Comparison of ENCODE assay signal across 29 cellular contexts in the genomic region with DNA sequence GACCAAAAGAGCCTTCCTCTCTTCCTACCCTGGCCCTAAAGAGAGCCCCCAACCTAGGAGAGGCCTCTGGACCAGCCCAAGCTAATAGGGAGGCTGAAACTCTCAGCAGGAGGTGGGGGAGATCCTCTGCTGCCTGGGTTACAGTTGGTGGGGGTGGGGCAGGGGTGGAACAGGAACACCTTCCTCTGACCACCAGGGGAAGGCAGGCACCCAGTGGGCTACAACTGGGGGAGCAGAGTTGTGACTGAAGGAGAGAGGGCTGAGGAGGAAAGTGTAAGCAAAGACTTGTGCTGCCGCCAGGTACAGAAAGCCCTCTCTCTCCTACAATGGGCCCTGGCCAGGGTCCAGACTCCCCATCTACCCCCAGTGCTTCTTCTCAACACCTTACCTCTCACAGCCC. TPM values are rescaled to one million over a fixed set of nuclear protein-coding genes. Genes with fewer than 3 reads are reported as not detected.
A peak's percentile ranks its signal among the peaks of the same experiment; 100 is the strongest.
DNase-seq lines count a peak whose midpoint lies in the region; ATAC-seq and FAIRE-seq lines count a peak whose summit lies in the region.
"Had no signal": no experiment of that assay in that cellular context is flagged by ENCODE, and none has a peak within 500 bp of the region (broad histone marks: within the 10 kb centered on the region; RNA-seq: fewer than 3 reads in every experiment).

No MANE protein-coding gene starts in this region.

- no peaks in the 10 kb centered on the region for H3K27me3 ChIP-seq in muscle layer of duodenum (ENCODE audit: low read depth, low read length)
- H3K27me3 ChIP-seq: BE2C, neural progenitor cell, uterus had no signal

- peak; percentile 66 for FAIRE-seq in HTR-8/SVneo (lab: Jason Lieb, UNC)
- FAIRE-seq: small intestine, TTC549 had no signal

- H3K4me3 ChIP-seq in muscle layer of duodenum (ENCODE audit: low read depth in 1 of 2, low read length in 2 of 2) = peak overlapping the region in 1 of 2 donors; percentile 40
- H3K4me3 ChIP-seq: neural progenitor cell, prostate gland, uterus had no signal

- no peaks in the 10 kb centered on the region for H3K9me3 Mint-ChIP-seq in activated CD4-positive, alpha-beta T cell treated with anti-CD3 and anti-CD28 coated beads for 36 hours (ENCODE audit: low read depth)
- H3K9me3 Mint-ChIP-seq in activated naive CD8-positive, alpha-beta T cell treated with anti-CD3 and anti-CD28 coated beads, Interleukin-2, amount 50 U/mL, for 24 hours = no peaks in the 10 kb centered on the region
- H3K9me3 Mint-ChIP-seq: brain, neural progenitor cell had no signal

- H3K4me3 Mint-ChIP-seq in activated CD4-positive, alpha-beta T cell treated with anti-CD3 and anti-CD28 coated beads for 36 hours = no peak overlapping the region
- H3K4me3 Mint-ChIP-seq in activated naive CD8-positive, alpha-beta T cell treated with anti-CD3 and anti-CD28 coated beads, Interleukin-2, amount 50 U/mL, for 24 hours = no peak overlapping the region
- H3K4me3 Mint-ChIP-seq: activated naive CD8-positive, alpha-beta T cell; neural progenitor cell had no signal

- H3K4me1 ChIP-seq in muscle layer of duodenum (ENCODE audit: control insufficient read depth in 1 of 2, insufficient read depth in 2 of 2, low read length in 2 of 2) = no peaks in the 10 kb centered on the region
- H3K4me1 ChIP-seq: BE2C, neural progenitor cell, prostate gland, uterus had no signal

- no peaks in the 10 kb centered on the region for H3K36me3 ChIP-seq in muscle layer of duodenum (ENCODE audit: control insufficient read depth in 1 of 2, insufficient read depth in 2 of 2, low read length in 2 of 2)
- H3K36me3 ChIP-seq: BE2C, neural progenitor cell, prostate gland, uterus had no signal

- CTCF ChIA-PET in activated CD4-positive, alpha-beta T cell treated with anti-CD3 and anti-CD28 coated beads for 36 hours (lab: Charles Lee) = interaction anchor here (0.8 to 4.2 kb wide), 9 partner anchors 8 to 543 kb away, joined by 3 to 41 read pairs (median 3); no protein-coding TSS in a partner anchor

- no peaks in the 10 kb centered on the region for H3K9me3 ChIP-seq in muscle layer of duodenum (ENCODE audit: control insufficient read depth in 1 of 2, low read length in 2 of 2)
- H3K9me3 ChIP-seq: BE2C, prostate gland, uterus had no signal

- ATAC-seq in activated CD4-positive, alpha-beta T cell treated with anti-CD3 and anti-CD28 coated beads for 36 hours = no peak
- ATAC-seq in activated naive CD8-positive, alpha-beta T cell treated with anti-CD3 and anti-CD28 coated beads, Interleukin-2, amount 50 U/mL, for 24 hours = no peak
- ATAC-seq: left lobe of liver had no signal

- intact Hi-C loops in activated CD4-positive, alpha-beta T cell treated with anti-CD3 and anti-CD28 coated beads for 36 hours (cut with DNase I, micrococcal nuclease) = no loop called here

- H3K36me3 Mint-ChIP-seq in activated CD4-positive, alpha-beta T cell treated with anti-CD3 and anti-CD28 coated beads for 36 hours (ENCODE audit: low read depth) = peaks cover 4% of the 10 kb centered on the region
- H3K36me3 Mint-ChIP-seq in activated naive CD8-positive, alpha-beta T cell treated with anti-CD3 and anti-CD28 coated beads, Interleukin-2, amount 50 U/mL, for 24 hours (ENCODE audit: low read depth) = peaks cover 7% of the 10 kb centered on the region
- H3K36me3 Mint-ChIP-seq: activated naive CD8-positive, alpha-beta T cell; brain; neural progenitor cell had no signal

- POLR2A ChIA-PET in activated CD4-positive, alpha-beta T cell treated with anti-CD3 and anti-CD28 coated beads for 36 hours (lab: Charles Lee) = interaction anchor here (1.1 kb wide), 1 partner anchor 64 kb away, joined by 3 read pairs; no protein-coding TSS in a partner anchor

- H3K4me1 Mint-ChIP-seq in activated CD4-positive, alpha-beta T cell treated with anti-CD3 and anti-CD28 coated beads for 36 hours = peaks cover 32% of the 10 kb centered on the region
- peaks cover 55% of the 10 kb centered on the region for H3K4me1 Mint-ChIP-seq in activated naive CD8-positive, alpha-beta T cell treated with anti-CD3 and anti-CD28 coated beads, Interleukin-2, amount 50 U/mL, for 24 hours
- H3K4me1 Mint-ChIP-seq: neural progenitor cell had no signal

- no peak for DNase-seq in activated CD4-positive, alpha-beta T cell treated with anti-CD3 and anti-CD28 coated beads for 36 hours
- no peak for DNase-seq in activated CD4-positive, alpha-beta T cell treated with anti-CD3 and anti-CD28 coated beads for 4 hours
- DNase-seq in HTR-8/SVneo (ENCODE audit: insufficient read length, low spot score) (no peak), NCI-H2196 (lab: John Stamatoyannopoulos, UW; ENCODE audit: unreplicated experiment) (no peak), anterior cingulate cortex (lab: John Stamatoyannopoulos, UW) (no peak)
- no peak for DNase-seq in activated naive CD8-positive, alpha-beta T cell treated with anti-CD3 and anti-CD28 coated beads, Interleukin-2, amount 50 U/mL, for 24 hours
- DNase-seq in stimulated activated CD4-positive, alpha-beta T cell treated with anti-CD3 and anti-CD28 coated beads, Interleukin-2, amount 100 ng/mL, for 48 hours = no peak
- DNase-seq: 8988T; activated T-cell treated with anti-CD3 and anti-CD28 coated beads, Interleukin-2, amount 50 U/mL, for 72 hours; BE2C; glutamatergic neuron; NCI-H1694; NCI-H2171 treated with DMSO at 0.1 percent for 48 hours; NCI-H748 treated with DMSO at 0.1 percent for 48 hours; OCI-M1; SHP77; stimulated activated CD4-positive, alpha-beta T cell treated with anti-CD3 and anti-CD28 coated beads, Interleukin-4, amount 100 ng/mL, for 1 hour; uterus had no signal

- H3K27me3 Mint-ChIP-seq in activated CD4-positive, alpha-beta T cell treated with anti-CD3 and anti-CD28 coated beads for 36 hours = no peaks in the 10 kb centered on the region
- H3K27me3 Mint-ChIP-seq in activated naive CD8-positive, alpha-beta T cell treated with anti-CD3 and anti-CD28 coated beads, Interleukin-2, amount 50 U/mL, for 24 hours = no peaks in the 10 kb centered on the region
- H3K27me3 Mint-ChIP-seq: activated naive CD8-positive, alpha-beta T cell had no signal

- peak overlapping the region; percentile 85 for H3K27ac Mint-ChIP-seq in activated CD4-positive, alpha-beta T cell treated with anti-CD3 and anti-CD28 coated beads for 36 hours
- H3K27ac Mint-ChIP-seq in activated naive CD8-positive, alpha-beta T cell treated with anti-CD3 and anti-CD28 coated beads, Interleukin-2, amount 50 U/mL, for 24 hours = peak overlapping the region; percentile 45
- H3K27ac Mint-ChIP-seq: neural progenitor cell had no signal

- H3K27ac ChIP-seq in muscle layer of duodenum (ENCODE audit: low read length) = peak overlapping the region; percentile 29
- H3K27ac ChIP-seq: neural progenitor cell, prostate gland, uterus had no signal

RNA-seq across cellular contexts. Expression of a gene that starts 1.5 kb away (rescaled TPM):
- 1 to 10 TPM; 2.4 to 2.6 TPM for total RNA-seq in activated CD4-positive, alpha-beta T cell treated with anti-CD3 and anti-CD28 coated beads for 36 hours
- total RNA-seq: Daoy had no signal

RNA-seq across cellular contexts. Expression of a gene that starts 30.2 kb away (rescaled TPM):
- 10 to 100 TPM; 79.0 to 81.1 TPM for total RNA-seq in activated CD4-positive, alpha-beta T cell treated with anti-CD3 and anti-CD28 coated beads for 36 hours

RNA-seq across cellular contexts. Expression of a gene that starts 32.1 kb away (rescaled TPM):
- under 1 TPM; 0.37 to 0.63 TPM for total RNA-seq in activated CD4-positive, alpha-beta T cell treated with anti-CD3 and anti-CD28 coated beads for 36 hours
- total RNA-seq: left lobe of liver, mesenteric fat pad, prostate gland, subcutaneous adipose tissue, uterus had no signal

RNA-seq across cellular contexts. Expression of a gene that starts 40.5 kb away (rescaled TPM):
- 10 to 100 TPM; 46.8 to 48.6 TPM for total RNA-seq in activated CD4-positive, alpha-beta T cell treated with anti-CD3 and anti-CD28 coated beads for 36 hours

RNA-seq across cellular contexts. Expression of a gene that starts 42.1 kb away (rescaled TPM):
- total RNA-seq in activated CD4-positive, alpha-beta T cell treated with anti-CD3 and anti-CD28 coated beads for 36 hours = 1 to 10 TPM; 6.4 to 6.6 TPM
